ENCODE assay signal across 19 cellular contexts in the genomic region with DNA sequence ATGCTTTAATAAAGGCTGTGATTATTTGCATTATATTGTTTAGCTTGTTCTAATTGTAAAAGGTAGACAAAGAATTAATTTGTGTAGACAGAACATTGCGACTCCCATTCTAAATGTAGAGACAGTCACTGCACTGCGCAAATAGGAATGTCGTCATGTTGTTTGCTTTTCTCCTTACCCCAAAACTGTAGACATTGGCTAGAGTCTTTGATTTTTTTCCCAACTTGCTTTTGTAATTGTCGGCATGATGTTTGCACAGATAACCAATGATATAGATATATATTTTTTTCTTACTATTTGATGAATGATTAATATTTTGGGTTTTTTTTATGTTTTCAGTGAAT.
A peak's percentile ranks its signal among the peaks of the same experiment; 100 is the strongest.
DNase-seq lines count a peak whose midpoint lies in the region; ATAC-seq and TF ChIP-seq lines count a peak whose summit lies in the region.
"Had no signal": no experiment of that assay in that cellular context is flagged by ENCODE, and none has a peak within 500 bp of the region (broad histone marks: within the 10 kb centered on the region; RNA-seq: fewer than 3 reads in every experiment).

No MANE protein-coding gene starts in this region.

- H3K4me1 ChIP-seq in HUES64 (ENCODE audit: insufficient read depth, low read length) (peaks cover 27% of the 10 kb centered on the region), iPS-15b (ENCODE audit: control insufficient read depth, insufficient read depth, low read length) (peaks cover 26% of the 10 kb centered on the region), smooth muscle cell (ENCODE audit: low read depth) (peaks cover 9% of the 10 kb centered on the region), mammary epithelial cell (ENCODE audit: insufficient read depth, low read length) (no peaks in the 10 kb centered on the region)
- H3K4me1 ChIP-seq: thyroid gland had no signal

- 56% methylated on average over 3 of the region's 4 CpGs for WGBS in HUES64
- 42% methylated on average over 4 of the region's 4 CpGs for WGBS in smooth muscle cell (ENCODE audit: low lambda C conversion rate)
- 58% methylated on average over 4 of the region's 4 CpGs for WGBS in mammary epithelial cell (ENCODE audit: low coverage, missing lambda C conversion rate)

- H3K79me2 ChIP-seq in smooth muscle cell (ENCODE audit: low read depth) (peaks cover 11% of the 10 kb centered on the region), mammary epithelial cell (ENCODE audit: insufficient read depth, low read length) (no peaks in the 10 kb centered on the region)

- intact Hi-C loops in dorsolateral prefrontal cortex (cut with DNase I) = no loop called here
- intact Hi-C loops in mammary epithelial cell (cut with micrococcal nuclease) = no loop called here
- intact Hi-C loops in sciatic nerve (cut with DNase I) = no loop called here

- H2AFZ ChIP-seq in smooth muscle cell (ENCODE audit: low read depth) (no peak overlapping the region), mammary epithelial cell (ENCODE audit: low read depth, low read length) (no peak overlapping the region)

- H3K9ac ChIP-seq in HUES64 (ENCODE audit: low read depth, low read length) (peak overlapping the region; percentile 88), iPS-15b (ENCODE audit: low read depth, low read length) (peak overlapping the region; percentile 57), smooth muscle cell (ENCODE audit: low read depth) (peak overlapping the region; percentile 73), mammary epithelial cell (ENCODE audit: insufficient read depth, low read length) (no peak overlapping the region)

- BruUV-seq in mammary epithelial cell (replicated peaks; lab: Mats Ljungman, UMichigan) = no TSS peak

- H3K27me3 ChIP-seq in HUES64 (ENCODE audit: insufficient read depth, low read length) (no peaks in the 10 kb centered on the region), dorsolateral prefrontal cortex (peaks cover 0 to 67% (median 11%) of the 10 kb centered on the region in 45 donors), iPS-15b (ENCODE audit: control insufficient read depth, insufficient read depth, low read length) (no peaks in the 10 kb centered on the region), smooth muscle cell (ENCODE audit: low read depth) (no peaks in the 10 kb centered on the region), mammary epithelial cell (ENCODE audit: insufficient read depth, low read length) (no peaks in the 10 kb centered on the region)
- H3K27me3 ChIP-seq: thyroid gland had no signal

- H4K20me1 ChIP-seq in smooth muscle cell (ENCODE audit: low read depth) (no peaks in the 10 kb centered on the region), mammary epithelial cell (ENCODE audit: insufficient read depth, low read length) (no peaks in the 10 kb centered on the region)

- H3K9me3 ChIP-seq in HUES64 (ENCODE audit: insufficient read depth, low read depth, low read length) (peaks cover 26% of the 10 kb centered on the region), iPS-15b (ENCODE audit: control insufficient read depth, insufficient read depth, low read length) (no peaks in the 10 kb centered on the region), smooth muscle cell (replicated peaks; ENCODE audit: low read depth) (no peaks in the 10 kb centered on the region), mammary epithelial cell (replicated peaks; ENCODE audit: insufficient read depth, low read length) (peaks cover 16% of the 10 kb centered on the region)
- H3K9me3 ChIP-seq: thyroid gland had no signal

- no peak for ATAC-seq in sciatic nerve
- ATAC-seq: activated naive CD8-positive, alpha-beta T cell treated with anti-CD3 and anti-CD28 coated beads, Interleukin-2, amount 50 U/mL, for 24 hours had no signal

- H3F3A ChIP-seq in smooth muscle cell (ENCODE audit: low read depth) = no peaks in the 10 kb centered on the region

- H3K36me3 ChIP-seq in HUES64 (ENCODE audit: insufficient read depth, low read length) (no peaks in the 10 kb centered on the region), iPS-15b (ENCODE audit: control insufficient read depth, insufficient read depth, low read length) (no peaks in the 10 kb centered on the region), smooth muscle cell (ENCODE audit: low read depth) (no peaks in the 10 kb centered on the region), mammary epithelial cell (ENCODE audit: insufficient read depth, low read length) (no peaks in the 10 kb centered on the region)
- H3K36me3 ChIP-seq: thyroid gland had no signal

- dilution Hi-C loops in mammary epithelial cell (cut with HindIII; ENCODE audit: low sequenced_read_pairs) = no loop called here

- TF ChIP-seq CTCF in dorsolateral prefrontal cortex (IDR thresholded peaks at IDR 0.05 in 54 of 56, conservative IDR thresholded peaks at IDR 0.05 in 2 of 56; ENCODE audit: low read depth in 1 of 56, partially characterized antibody in 56 of 56) (no peak), smooth muscle cell (IDR thresholded peaks at IDR 0.05; ENCODE audit: borderline replicate concordance, insufficient read depth, poor library complexity, severe bottlenecking) (no peak), mammary epithelial cell (conservative IDR thresholded peaks at IDR 0.05 in 1 of 2, IDR thresholded peaks at IDR 0.05 in 1 of 2; ENCODE audit: extremely low read depth in 1 of 2, insufficient read depth in 1 of 2, low read depth in 1 of 2, low read length in 2 of 2) (no peak)

- in situ Hi-C loops in mammary epithelial cell (cut with MboI; ENCODE audit: low sequenced_read_pairs in 2 of 2) = no loop called here

- DNase-seq in dorsolateral prefrontal cortex (no peak), smooth muscle cell (lab: John Stamatoyannopoulos, UW; ENCODE audit: unreplicated experiment) (no peak), mammary epithelial cell (no peak), sciatic nerve (ENCODE audit: low spot score) (no peak)
- DNase-seq in activated CD8-positive, alpha-beta memory T cell treated with anti-CD3 and anti-CD28 coated beads, Interleukin-2, amount 50 U/mL, for 4 hours = no peak
- DNase-seq: activated CD4-positive, alpha-beta T cell treated with anti-CD3 and anti-CD28 coated beads for 4 hours; activated naive CD8-positive, alpha-beta T cell treated with anti-CD3 and anti-CD28 coated beads, Interleukin-2, amount 50 U/mL, for 24 hours; COR-L47; effector CD8-positive, alpha-beta T cell; hippocampal formation; Karpas-422; NCI-H1092; NCI-H526; stimulated activated CD4-positive, alpha-beta T cell treated with anti-CD3 and anti-CD28 coated beads, Interleukin-15, amount 100 ng/mL, for 24 hours; SW 1271; thyroid gland had no signal

- peak overlapping the region; percentile 59 for H3K4me3 ChIP-seq in HUES64 (ENCODE audit: low read length)
- H3K4me3 ChIP-seq in dorsolateral prefrontal cortex = peak overlapping the region in 31 of 59 donors; percentile 0 to 54 (median 26)
- peak overlapping the region; percentile 59 for H3K4me3 ChIP-seq in iPS-15b (ENCODE audit: low read depth, low read length)
- peak overlapping the region; percentile 56 for H3K4me3 ChIP-seq in smooth muscle cell
- no peak overlapping the region for H3K4me3 ChIP-seq in mammary epithelial cell (replicated peaks in 1 of 3; ENCODE audit: insufficient read depth in 1 of 3, low read depth in 2 of 3, low read length in 3 of 3)
- H3K4me3 ChIP-seq: thyroid gland had no signal

- H3K27ac ChIP-seq in HUES64 (ENCODE audit: low read depth, low read length) (peak overlapping the region; percentile 98), dorsolateral prefrontal cortex (peak overlapping the region in 3 of 59 donors; percentile 3 to 33 (median 29)), smooth muscle cell (ENCODE audit: low read depth) (peak overlapping the region; percentile 95), mammary epithelial cell (ENCODE audit: insufficient read depth, low read depth, low read length) (no peak overlapping the region)
- H3K27ac ChIP-seq: RWPE1, thyroid gland had no signal

- H3K4me2 ChIP-seq in smooth muscle cell (peak overlapping the region; percentile 80), mammary epithelial cell (ENCODE audit: insufficient read depth, low read depth, low read length) (no peak overlapping the region)

- CTCF ChIA-PET in mammary epithelial cell (lab: Charles Lee; ENCODE audit: low non-redundant PET) = no interaction called here

Comparison
In these comparisons a context has a peak if more than half of its experiments do, and no peak if none do; other contexts are left out.
1. H3K4me3 ChIP-seq: peak in HUES64 (single experiment), dorsolateral prefrontal cortex (31 of 59), iPS-15b (single experiment) and smooth muscle cell (single experiment); none in mammary epithelial cell (0 of 3).